ENCODE assay signal across 7 cellular contexts in genomic region chr9:4606033-4606432, GRCh38. TPM values are rescaled to one million over a fixed set of nuclear protein-coding genes. Genes with fewer than 3 reads are reported as not detected.
A peak's percentile ranks its signal among the peaks of the same experiment; 100 is the strongest.
DNase-seq lines count a peak whose midpoint lies in the region.
"Not testable (repeated sequence)": the region's sequence is repeated elsewhere in the genome, so short reads cannot be mapped to it uniquely, and the experiment has no call there.

No MANE protein-coding gene starts in this region.

- not testable (repeated sequence) for H3K27ac Mint-ChIP-seq in activated CD4-positive, alpha-beta T cell treated with anti-CD3 and anti-CD28 coated beads, Interleukin-2, amount 10 ng/mL, durations not matched to agents 24 days and 14 days; activated T-cell treated with anti-CD3 and anti-CD28 coated beads, Interleukin-2, amount 50 U/mL, for 24 hours; activated naive CD4-positive, alpha-beta T cell treated with anti-CD3 and anti-CD28 coated beads for 36 hours

- H3K36me3 Mint-ChIP-seq in activated CD4-positive, alpha-beta T cell treated with anti-CD3 and anti-CD28 coated beads, Interleukin-2, amount 10 ng/mL, durations not matched to agents 24 days and 14 days (ENCODE audit: low read depth); activated T-cell treated with anti-CD3 and anti-CD28 coated beads, Interleukin-2, amount 50 U/mL, for 24 hours (ENCODE audit: low read depth); activated naive CD4-positive, alpha-beta T cell treated with anti-CD3 and anti-CD28 coated beads for 36 hours (ENCODE audit: low read depth): not testable (repeated sequence)

- H3K4me1 Mint-ChIP-seq in activated CD4-positive, alpha-beta T cell treated with anti-CD3 and anti-CD28 coated beads, Interleukin-2, amount 10 ng/mL, durations not matched to agents 24 days and 14 days; activated naive CD4-positive, alpha-beta T cell treated with anti-CD3 and anti-CD28 coated beads for 36 hours (ENCODE audit: low read depth): not testable (repeated sequence)
- peaks cover 21% of the 10 kb centered on the region for H3K4me1 Mint-ChIP-seq in activated T-cell treated with anti-CD3 and anti-CD28 coated beads, Interleukin-2, amount 50 U/mL, for 24 hours (ENCODE audit: low read depth)

- not testable (repeated sequence) for H3K4me3 Mint-ChIP-seq in activated CD4-positive, alpha-beta T cell treated with anti-CD3 and anti-CD28 coated beads, Interleukin-2, amount 10 ng/mL, durations not matched to agents 24 days and 14 days; activated T-cell treated with anti-CD3 and anti-CD28 coated beads, Interleukin-2, amount 50 U/mL, for 24 hours; activated naive CD4-positive, alpha-beta T cell treated with anti-CD3 and anti-CD28 coated beads for 36 hours

- not testable (repeated sequence) for H3K27me3 ChIP-seq in H7 (ENCODE audit: control insufficient read depth, insufficient read depth, low read length); iPS-15b (ENCODE audit: control insufficient read depth, insufficient read depth, low read length)

- H3K9ac ChIP-seq in iPS-15b (ENCODE audit: low read depth, low read length) = not testable (repeated sequence)

- not testable (repeated sequence) for H3K27me3 Mint-ChIP-seq in activated CD4-positive, alpha-beta T cell treated with anti-CD3 and anti-CD28 coated beads, Interleukin-2, amount 10 ng/mL, durations not matched to agents 24 days and 14 days; activated T-cell treated with anti-CD3 and anti-CD28 coated beads, Interleukin-2, amount 50 U/mL, for 24 hours; activated naive CD4-positive, alpha-beta T cell treated with anti-CD3 and anti-CD28 coated beads for 36 hours (ENCODE audit: low read depth)

- intact Hi-C loops in activated CD4-positive, alpha-beta T cell treated with anti-CD3 and anti-CD28 coated beads, Interleukin-2, amount 10 ng/mL, durations not matched to agents 24 days and 14 days (cut with micrococcal nuclease) = not testable (repeated sequence)
- intact Hi-C loops in activated naive CD4-positive, alpha-beta T cell treated with anti-CD3 and anti-CD28 coated beads for 36 hours (cut with micrococcal nuclease) = loop anchor here (10.0 kb wide), 1 partner anchor 319 kb away; no protein-coding TSS in a partner anchor

- not testable (repeated sequence) for H3K9me3 ChIP-seq in iPS-15b (ENCODE audit: control insufficient read depth, insufficient read depth, low read length)

- not testable (repeated sequence) for H3K36me3 ChIP-seq in H7 (replicated peaks; ENCODE audit: control insufficient read depth, insufficient read depth, low read length); iPS-15b (ENCODE audit: control insufficient read depth, insufficient read depth, low read length)

- not testable (repeated sequence) for DNase-seq in H7
- DNase-seq in NCI-H2171 treated with DMSO at 0.1 percent for 48 hours (lab: John Stamatoyannopoulos, UW) (peak; percentile 59), T follicular helper cell (ENCODE audit: low read depth) (peak; percentile 29)
- DNase-seq in activated CD4-positive, alpha-beta T cell treated with anti-CD3 and anti-CD28 coated beads, Interleukin-2, amount 10 ng/mL, durations not matched to agents 24 days and 14 days = peak; percentile 69
- peak; percentile 31 for DNase-seq in activated T-cell treated with anti-CD3 and anti-CD28 coated beads, Interleukin-2, amount 50 U/mL, for 24 hours
- DNase-seq in activated naive CD4-positive, alpha-beta T cell treated with anti-CD3 and anti-CD28 coated beads for 36 hours = peak; percentile 25

- H3K4me3 ChIP-seq in H7 (ENCODE audit: insufficient read depth, low read depth, low read length) (peak overlapping the region; percentile 5; the same call in 1 of the 2 replicates), iPS-15b (ENCODE audit: low read depth, low read length) (peak overlapping the region; percentile 43)

- not testable (repeated sequence) for H3K9me3 Mint-ChIP-seq in activated CD4-positive, alpha-beta T cell treated with anti-CD3 and anti-CD28 coated beads, Interleukin-2, amount 10 ng/mL, durations not matched to agents 24 days and 14 days; activated T-cell treated with anti-CD3 and anti-CD28 coated beads, Interleukin-2, amount 50 U/mL, for 24 hours; activated naive CD4-positive, alpha-beta T cell treated with anti-CD3 and anti-CD28 coated beads for 36 hours

- not testable (repeated sequence) for H3K4me1 ChIP-seq in iPS-15b (ENCODE audit: control insufficient read depth, insufficient read depth, low read length)

- CTCF ChIA-PET in activated naive CD4-positive, alpha-beta T cell treated with anti-CD3 and anti-CD28 coated beads for 36 hours (lab: Charles Lee) = interaction anchor here (1.7 kb wide), 1 partner anchor 10 kb away, joined by 5 read pairs; no protein-coding TSS in a partner anchor

RNA-seq across cellular contexts. Expression of gene PLPP6, which starts 56.1 kb away (rescaled TPM):
- total RNA-seq in H7 (2014; rRNA removed; shearing (Covaris generic)) = 5.8 and 6.8 TPM in 2 replicates
- 5.5 and 6.0 TPM in 2 replicates for total RNA-seq in activated CD4-positive, alpha-beta T cell treated with anti-CD3 and anti-CD28 coated beads, Interleukin-2, amount 10 ng/mL, durations not matched to agents 24 days and 14 days
- 1 to 10 TPM; 4.6 to 5.3 TPM for total RNA-seq in activated naive CD4-positive, alpha-beta T cell treated with anti-CD3 and anti-CD28 coated beads for 36 hours
